Comparison of ENCODE assay signal across 11 cellular contexts in genomic region chr5:56515011-56515410, GRCh38.
"Had no signal": no experiment of that assay in that cellular context is flagged by ENCODE, and none has a peak within 500 bp of the region (broad histone marks: within the 10 kb centered on the region; RNA-seq: fewer than 3 reads in every experiment).

No MANE protein-coding gene starts in this region.

- H3K36me3 ChIP-seq: lower lobe of right lung, prostate gland, right atrium auricular region had no signal

- ATAC-seq: activated CD8-positive, alpha-beta memory T cell treated with anti-CD3 and anti-CD28 coated beads, Interleukin-2, amount 10 ng/mL, durations not matched to agents 7 days and 5 days; lower lobe of right lung had no signal

- H3K27ac ChIP-seq: lower lobe of right lung, prostate gland, right atrium auricular region had no signal

- H3K4me1 ChIP-seq: lower lobe of right lung, prostate gland had no signal

- H3K27me3 ChIP-seq: right atrium auricular region had no signal

- H3K9me3 ChIP-seq: lower lobe of right lung, prostate gland, right atrium auricular region had no signal

- H3K4me3 ChIP-seq: lower lobe of right lung, prostate gland, right atrium auricular region, skin epidermis had no signal

- DNase-seq: activated B cell treated with CpG ODN at 0.5 μM for 24 hours; activated CD4-positive, alpha-beta memory T cell treated with anti-CD3 and anti-CD28 coated beads, Interleukin-2, amount 10 ng/mL, durations not matched to agents 7 days and 5 days; activated CD4-positive, alpha-beta T cell treated with anti-CD3 and anti-CD28 coated beads for 48 hours; activated CD8-positive, alpha-beta memory T cell treated with anti-CD3 and anti-CD28 coated beads, Interleukin-2, amount 10 ng/mL, durations not matched to agents 7 days and 5 days; effector CD4-positive, alpha-beta T cell; hypothalamus; lower lobe of right lung; midbrain had no signal
